In genomic region chr2:240182476-240182875, GRCh38 we compare ENCODE assay signal across 23 cellular contexts. TPM values are rescaled to one million over a fixed set of nuclear protein-coding genes. Genes with fewer than 3 reads are reported as not detected.
DNase-seq lines count a peak whose midpoint lies in the region; ATAC-seq, FAIRE-seq and TF ChIP-seq lines count a peak whose summit lies in the region.
"Had no signal": no experiment of that assay in that cellular context is flagged by ENCODE, and none has a peak within 500 bp of the region (broad histone marks: within the 10 kb centered on the region; RNA-seq: fewer than 3 reads in every experiment).

No MANE protein-coding gene starts in this region.

- no peak for ATAC-seq in RWPE2 (ENCODE audit: low read depth)
- no peak for ATAC-seq in naive thymus-derived CD4-positive, alpha-beta T cell
- ATAC-seq: A549 had no signal

- H3K4me3 Mint-ChIP-seq in glutamatergic neuron (ENCODE audit: unreplicated experiment), result no peak overlapping the region
- H3K4me3 Mint-ChIP-seq in naive thymus-derived CD4-positive, alpha-beta T cell, result no peak overlapping the region
- H3K4me3 Mint-ChIP-seq: CD4-positive, alpha-beta T cell had no signal

- POLR2A ChIA-PET in naive thymus-derived CD4-positive, alpha-beta T cell (lab: Charles Lee), result no interaction called here

- H3K4me1 ChIP-seq in RWPE2 (ENCODE audit: insufficient read depth, poor library complexity, severe bottlenecking) (peaks cover 4% of the 10 kb centered on the region), spleen (no peaks in the 10 kb centered on the region)
- H3K4me1 ChIP-seq in naive thymus-derived CD4-positive, alpha-beta T cell (ENCODE audit: control insufficient read depth in 2 of 2, insufficient read depth in 2 of 2, low read length in 2 of 2), result no peaks in the 10 kb centered on the region
- H3K4me1 ChIP-seq: A549 had no signal

- DNase-seq in activated effector memory CD4-positive, alpha-beta T cell treated with anti-CD3 and anti-CD28 coated beads, Interleukin-2, amount 50 U/mL, for 16 hours, result peak; percentile 17
- DNase-seq in activated effector memory CD4-positive, alpha-beta T cell treated with Interleukin-2 at 50 U/mL for 16 hours, result no peak
- DNase-seq in RWPE2 (ENCODE audit: low spot score) (peak; percentile 17), glutamatergic neuron (no peak), spleen (peak; percentile 33), H54 (ENCODE audit: insufficient read length, low spot score) (no peak), caudate nucleus (lab: John Stamatoyannopoulos, UW) (no peak)
- DNase-seq in naive thymus-derived CD4-positive, alpha-beta T cell, result no peak
- DNase-seq: AML-193; CD4-positive, alpha-beta T cell; DMS153; DMS79; GDM1; GM23248; HCEC 1CT had no signal

- TF ChIP-seq POLR2A in spleen (IDR thresholded peaks at IDR 0.05) (no peak), H54 (IDR thresholded peaks at IDR 0.05; ENCODE audit: low read depth, low read length) (no peak)

- H3K27ac Mint-ChIP-seq in glutamatergic neuron (ENCODE audit: unreplicated experiment), result peak overlapping the region; percentile 22
- no peak overlapping the region for H3K27ac Mint-ChIP-seq in naive thymus-derived CD4-positive, alpha-beta T cell
- H3K27ac Mint-ChIP-seq: CD4-positive, alpha-beta T cell had no signal

- H3K4me1 Mint-ChIP-seq in glutamatergic neuron (ENCODE audit: low read depth, unreplicated experiment), result peaks cover 16% of the 10 kb centered on the region
- no peaks in the 10 kb centered on the region for H3K4me1 Mint-ChIP-seq in naive thymus-derived CD4-positive, alpha-beta T cell

- no peak for FAIRE-seq in H54 (lab: Jason Lieb, UNC)
- FAIRE-seq: A549, GM12892, GM18507, HTR-8/SVneo had no signal

- peaks cover 12% of the 10 kb centered on the region for H3K27me3 Mint-ChIP-seq in glutamatergic neuron (ENCODE audit: unreplicated experiment)
- peaks cover 3 to 44% (median 26%) of the 10 kb centered on the region in 5 donors for H3K27me3 Mint-ChIP-seq in naive thymus-derived CD4-positive, alpha-beta T cell

- no peaks in the 10 kb centered on the region for H3K36me3 ChIP-seq in RWPE2 (ENCODE audit: low read depth)
- no peaks in the 10 kb centered on the region for H3K36me3 ChIP-seq in spleen
- H3K36me3 ChIP-seq in naive thymus-derived CD4-positive, alpha-beta T cell (ENCODE audit: control insufficient read depth in 2 of 3, insufficient read depth in 3 of 3, low read length in 3 of 3), result no peaks in the 10 kb centered on the region

- H3K27me3 ChIP-seq in RWPE2 (ENCODE audit: insufficient read depth, poor library complexity, severe bottlenecking) (no peaks in the 10 kb centered on the region), spleen (replicated peaks in 1 of 7) (peaks cover 0 to 36% (median 0%) of the 10 kb centered on the region in 7 donors)
- H3K27me3 ChIP-seq in naive thymus-derived CD4-positive, alpha-beta T cell (ENCODE audit: control insufficient read depth in 2 of 2, insufficient read depth in 2 of 2, low read length in 2 of 2), result no peaks in the 10 kb centered on the region

- TF ChIP-seq CTCF in RWPE2 (IDR thresholded peaks at IDR 0.05; ENCODE audit: poor library complexity, severe bottlenecking) (no peak), glutamatergic neuron (IDR thresholded peaks at IDR 0.05; ENCODE audit: partially characterized antibody, unreplicated experiment) (no peak), spleen (IDR thresholded peaks at IDR 0.05 in 8 of 11, conservative IDR thresholded peaks at IDR 0.05 in 3 of 11) (no peak)

- peaks cover 17% of the 10 kb centered on the region for H3K36me3 Mint-ChIP-seq in glutamatergic neuron (ENCODE audit: unreplicated experiment)
- H3K36me3 Mint-ChIP-seq in naive thymus-derived CD4-positive, alpha-beta T cell, result no peaks in the 10 kb centered on the region

- WGBS in spleen, 5 donors, result 75 to 89% (median 83%) methylated on average over 2 to 4 of the region's 4 CpGs

- no peaks in the 10 kb centered on the region for H3K9me3 ChIP-seq in RWPE2 (ENCODE audit: severe bottlenecking)
- peaks cover 0 to 4% (median 1%) of the 10 kb centered on the region in 8 donors for H3K9me3 ChIP-seq in spleen
- H3K9me3 ChIP-seq in naive thymus-derived CD4-positive, alpha-beta T cell (ENCODE audit: control insufficient read depth in 2 of 3, low read length in 3 of 3), result peaks cover 0 to 5% (median 0%) of the 10 kb centered on the region in 3 experiments

- intact Hi-C loops in spleen (cut with DNase I; ENCODE audit: low total_unique reads), result no loop called here
- intact Hi-C loops in naive thymus-derived CD4-positive, alpha-beta T cell (cut with micrococcal nuclease), result no loop called here

- H3K4me3 ChIP-seq in RWPE2 (ENCODE audit: severe bottlenecking), result no peak overlapping the region
- H3K4me3 ChIP-seq in spleen, result no peak overlapping the region
- no peak overlapping the region for H3K4me3 ChIP-seq in naive thymus-derived CD4-positive, alpha-beta T cell (ENCODE audit: low read length)
- H3K4me3 ChIP-seq: A549, GM23248 had no signal

- CTCF ChIA-PET in naive thymus-derived CD4-positive, alpha-beta T cell (lab: Charles Lee), result no interaction called here

- H3K27ac ChIP-seq in RWPE2 (ENCODE audit: poor library complexity, severe bottlenecking) (no peak overlapping the region), spleen (no peak overlapping the region), caudate nucleus (ENCODE audit: low read depth, low read length) (no peak overlapping the region)
- H3K27ac ChIP-seq in naive thymus-derived CD4-positive, alpha-beta T cell (ENCODE audit: low read depth, low read length), result no peak overlapping the region
- H3K27ac ChIP-seq: 22Rv1, A549, C4-2B, GM23248 had no signal

- peaks cover 10% of the 10 kb centered on the region for H3K9me3 Mint-ChIP-seq in glutamatergic neuron (ENCODE audit: unreplicated experiment)
- H3K9me3 Mint-ChIP-seq in naive thymus-derived CD4-positive, alpha-beta T cell, result peaks cover 0 to 17% (median 2%) of the 10 kb centered on the region in 11 donors

RNA-seq across cellular contexts. Expression of gene OTOS, which starts 42.0 kb away (rescaled TPM):
- not detected for total RNA-seq in glutamatergic neuron (ENCODE audit: unreplicated experiment)
- not detected for total RNA-seq in spleen
- polyA plus RNA-seq in spleen, result not detected
- total RNA-seq in naive thymus-derived CD4-positive, alpha-beta T cell, result not detected
- polyA plus RNA-seq in naive thymus-derived CD4-positive, alpha-beta T cell, result not detected
- total RNA-seq: CD4-positive, alpha-beta T cell; GM23248; H4 had no signal
- polyA plus RNA-seq: A549, BJ, GM23248 had no signal

RNA-seq across cellular contexts. Expression of gene COPS9, which starts 46.4 kb away (rescaled TPM):
- 121 TPM for total RNA-seq in glutamatergic neuron (ENCODE audit: unreplicated experiment)
- total RNA-seq in spleen, result 100 to 1,000 TPM in 2 of 7 donors, 10 to 100 TPM in 5; 74.7 to 154 (median 85.7) TPM
- 100 to 1,000 TPM; 273 to 441 (median 321) TPM for polyA plus RNA-seq in spleen
- 100 to 1,000 TPM in 1 of 5 experiments, 10 to 100 TPM in 4; 53.7 to 106 (median 71.8) TPM for total RNA-seq in naive thymus-derived CD4-positive, alpha-beta T cell
- polyA plus RNA-seq in naive thymus-derived CD4-positive, alpha-beta T cell, result 100 to 1,000 TPM; 264 to 297 TPM

Comparison
In these comparisons a context has a peak if more than half of its experiments do, and no peak if none do; other contexts are left out.
1. DNase-seq: peak in activated effector memory CD4-positive, alpha-beta T cell treated with anti-CD3 and anti-CD28 coated beads, Interleukin-2, amount 50 U/mL, for 16 hours (single experiment), RWPE2 (single experiment) and spleen (single experiment); none in activated effector memory CD4-positive, alpha-beta T cell treated with Interleukin-2 at 50 U/mL for 16 hours (single experiment), glutamatergic neuron (single experiment), H54 (single experiment), caudate nucleus (0 of 61) and naive thymus-derived CD4-positive, alpha-beta T cell (0 of 9).